ENCODE assay signal across 20 cellular contexts in the genomic region with DNA sequence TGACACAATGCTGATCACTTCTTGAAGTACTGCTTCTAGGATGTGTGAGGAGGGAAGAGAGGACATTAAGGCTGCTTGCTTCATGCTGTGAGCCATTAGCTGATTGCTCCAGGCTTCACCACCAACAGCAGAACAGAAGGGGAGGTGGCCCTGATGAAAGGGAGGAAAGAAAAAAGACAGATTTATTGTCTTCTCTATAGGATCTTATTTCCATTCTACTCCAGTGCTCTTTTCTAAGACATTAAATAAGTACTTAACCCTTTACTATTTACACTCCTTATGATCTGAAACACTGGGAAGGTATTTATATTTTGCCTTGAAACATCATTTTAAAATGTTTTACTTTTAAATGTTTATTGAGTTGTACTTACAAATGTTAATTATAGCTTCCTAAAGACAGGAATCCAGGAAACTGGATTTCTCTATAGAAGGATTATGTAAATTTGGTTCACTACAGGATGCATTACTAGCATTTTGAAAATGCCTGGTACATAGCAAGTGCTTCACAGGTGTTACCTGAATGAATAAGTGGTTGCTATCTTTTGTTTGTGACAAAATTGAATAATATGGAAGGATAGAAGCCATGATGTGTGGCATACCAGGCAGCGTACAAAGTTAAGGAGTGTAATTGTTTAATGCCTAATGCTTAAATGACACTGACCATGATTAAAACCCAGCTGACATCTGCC.
DNase-seq lines count a peak whose midpoint lies in the region; ATAC-seq and TF ChIP-seq lines count a peak whose summit lies in the region.
"Had no signal": no experiment of that assay in that cellular context is flagged by ENCODE, and none has a peak within 500 bp of the region (broad histone marks: within the 10 kb centered on the region; RNA-seq: fewer than 3 reads in every experiment).

No MANE protein-coding gene starts in this region.

- no peak for TF ChIP-seq CTCF in A673 (conservative IDR thresholded peaks at IDR 0.05; ENCODE audit: low read depth, low read length)
- TF ChIP-seq CTCF in body of pancreas (IDR thresholded peaks at IDR 0.05), result no peak

- H3K9ac ChIP-seq in iPS-18a (ENCODE audit: low read length), result no peak overlapping the region

- H3K9me3 ChIP-seq in A673 (ENCODE audit: low read depth, low read length, poor library complexity, severe bottlenecking) (no peaks in the 10 kb centered on the region), iPS-18a (ENCODE audit: control insufficient read depth, low read depth, low read length) (no peaks in the 10 kb centered on the region), body of pancreas (no peaks in the 10 kb centered on the region)
- H3K9me3 ChIP-seq: A549, breast epithelium, neutrophil, right lobe of liver, stomach, upper lobe of right lung had no signal

- WGBS in body of pancreas, 2 donors, result 91 to 95% methylated on average over 1 of the region's 1 CpG

- intact Hi-C loops in A673 (cut with micrococcal nuclease; ENCODE audit: unreplicated experiment), result no loop called here
- intact Hi-C loops in body of pancreas (cut with DNase I), result no loop called here

- no peak for TF ChIP-seq POLR2A in body of pancreas (IDR thresholded peaks at IDR 0.05)

- CTCF ChIA-PET in A673 (lab: Charles Lee), result no interaction called here

- H3K4me3 ChIP-seq in A673 (ENCODE audit: low read depth, low read length, poor library complexity, severe bottlenecking) (no peak overlapping the region), iPS-18a (ENCODE audit: low read length) (peak overlapping the region; percentile 42), body of pancreas (no peak overlapping the region)
- H3K4me3 ChIP-seq: A549, breast epithelium, right lobe of liver, stomach, upper lobe of right lung had no signal

- H3K27me3 ChIP-seq in A673 (replicated peaks; ENCODE audit: insufficient read depth, low read depth, low read length, poor library complexity) (no peaks in the 10 kb centered on the region), iPS-18a (ENCODE audit: control insufficient read depth, insufficient read depth, low read length) (no peaks in the 10 kb centered on the region), body of pancreas (no peaks in the 10 kb centered on the region)
- H3K27me3 ChIP-seq: breast epithelium, neutrophil, right lobe of liver, stomach, upper lobe of right lung had no signal

- DNase-seq in A673 (ENCODE audit: low spot score), result peak; percentile 69
- peak; percentile 38 for DNase-seq in NCI-H128 (lab: John Stamatoyannopoulos, UW; ENCODE audit: unreplicated experiment)
- peak; percentile 2 for DNase-seq in NCI-H345 treated with DMSO at 0.1 percent for 48 hours (lab: John Stamatoyannopoulos, UW; ENCODE audit: unreplicated experiment)
- DNase-seq in stimulated activated naive CD4-positive, alpha-beta T cell treated with Interleukin-2 at 50 U/mL for 16 hours (lab: John Stamatoyannopoulos, UW), result no peak
- DNase-seq in activated naive CD4-positive, alpha-beta T cell (lab: John Stamatoyannopoulos, UW), result no peak
- DNase-seq in body of pancreas, result no peak
- DNase-seq: activated CD4-positive, alpha-beta memory T cell treated with anti-CD3 and anti-CD28 coated beads for 36 hours; C1 segment of cervical spinal cord; DMS53; HFFc6; right lobe of liver; stomach; upper lobe of right lung had no signal

- no TSS peak for BruUV-seq in A673 (replicated peaks; lab: Mats Ljungman, UMichigan)

- H3K4me1 ChIP-seq in A673 (ENCODE audit: insufficient read depth, low read length, poor library complexity, severe bottlenecking), result peaks cover 4% of the 10 kb centered on the region
- peaks cover 42% of the 10 kb centered on the region for H3K4me1 ChIP-seq in iPS-18a (ENCODE audit: control insufficient read depth, low read depth, low read length)
- no peaks in the 10 kb centered on the region for H3K4me1 ChIP-seq in body of pancreas
- H3K4me1 ChIP-seq: A549, breast epithelium, right lobe of liver, stomach, upper lobe of right lung had no signal

- no peaks in the 10 kb centered on the region for H3K36me3 ChIP-seq in A673 (ENCODE audit: insufficient read depth, low read length, poor library complexity, severe bottlenecking)
- no peaks in the 10 kb centered on the region for H3K36me3 ChIP-seq in iPS-18a (ENCODE audit: control insufficient read depth, low read depth, low read length)
- H3K36me3 ChIP-seq in body of pancreas (replicated peaks in 1 of 2; ENCODE audit: insufficient read depth in 1 of 2, low read depth in 2 of 2), result no peaks in the 10 kb centered on the region
- H3K36me3 ChIP-seq: breast epithelium, neutrophil, right lobe of liver, stomach, upper lobe of right lung had no signal

- H3K27ac ChIP-seq in A673 (ENCODE audit: low read depth, low read length, poor library complexity, severe bottlenecking) (no peak overlapping the region), iPS-18a (ENCODE audit: low read length) (peak overlapping the region; percentile 30), body of pancreas (no peak overlapping the region)
- H3K27ac ChIP-seq: A549, breast epithelium, neutrophil, right lobe of liver, stomach, upper lobe of right lung had no signal

- ATAC-seq in GM18517 (IDR thresholded peaks at IDR 0.05; ENCODE audit: unreplicated experiment) (no peak), body of pancreas (no peak)
- ATAC-seq: A549, esophagus mucosa, right lobe of liver, Right ventricle myocardium inferior, upper lobe of right lung had no signal

- POLR2A ChIA-PET in A673 (lab: Charles Lee; ENCODE audit: low non-redundant PET), result no interaction called here

Comparison
In these comparisons a context has a peak if more than half of its experiments do, and no peak if none do; other contexts are left out.
1. DNase-seq: peak in A673 (single experiment), NCI-H128 (single experiment) and NCI-H345 treated with DMSO at 0.1 percent for 48 hours (single experiment); none in stimulated activated naive CD4-positive, alpha-beta T cell treated with Interleukin-2 at 50 U/mL for 16 hours (single experiment), activated naive CD4-positive, alpha-beta T cell (0 of 4) and body of pancreas (0 of 4).